In genomic region chr7:1666779-1667565, GRCh38 we compare ENCODE assay signal across 8 cellular contexts. TPM values are rescaled to one million over a fixed set of nuclear protein-coding genes. Genes with fewer than 3 reads are reported as not detected.
DNase-seq lines count a peak whose midpoint lies in the region; ATAC-seq and TF ChIP-seq lines count a peak whose summit lies in the region.

No MANE protein-coding gene starts in this region.

- H3K4me1 Mint-ChIP-seq in activated CD4-positive, alpha-beta T cell treated with anti-CD3 and anti-CD28 coated beads, Interleukin-2, amount 10 ng/mL, durations not matched to agents 24 days and 14 days = peaks cover 8% of the 10 kb centered on the region
- H3K4me1 Mint-ChIP-seq in type B pancreatic cell (ENCODE audit: unreplicated experiment) = peaks cover 5% of the 10 kb centered on the region

- DNase-seq in activated CD4-positive, alpha-beta T cell treated with anti-CD3 and anti-CD28 coated beads, Interleukin-2, amount 10 ng/mL, durations not matched to agents 24 days and 14 days = no peak
- no peak for DNase-seq in activated CD4-positive, alpha-beta T cell treated with anti-CD3 and anti-CD28 coated beads for 1 hour
- DNase-seq in breast epithelium (ENCODE audit: low spot score in 2 of 2) (peak in 1 of 2 donors; percentile 25), right lobe of liver (peak in 2 of 3 donors; percentile 55), type B pancreatic cell (ENCODE audit: extremely low spot score, unreplicated experiment) (peak; percentile 72), superior temporal gyrus (ENCODE audit: extremely low spot score) (no peak), NCI-H2227 (lab: John Stamatoyannopoulos, UW; ENCODE audit: unreplicated experiment) (no peak)

- WGBS in right lobe of liver (ENCODE audit: insufficient coverage, low coverage, low lambda C conversion rate, missing lambda C conversion rate) = 4% methylated on average over 39 of the region's 79 CpGs

- peaks cover 19 to 88% of the 10 kb centered on the region in 2 donors for H3K27me3 ChIP-seq in breast epithelium
- H3K27me3 ChIP-seq in right lobe of liver = no peaks in the 10 kb centered on the region

- peaks cover 42% of the 10 kb centered on the region for H3K27me3 Mint-ChIP-seq in activated CD4-positive, alpha-beta T cell treated with anti-CD3 and anti-CD28 coated beads, Interleukin-2, amount 10 ng/mL, durations not matched to agents 24 days and 14 days
- peaks cover 39% of the 10 kb centered on the region for H3K27me3 Mint-ChIP-seq in type B pancreatic cell

- H3K27ac ChIP-seq in breast epithelium (no peak overlapping the region), right lobe of liver (peak overlapping the region in 2 of 3 donors; percentile 47 to 53)

- H3K4me1 ChIP-seq in breast epithelium (peaks cover 5 to 26% of the 10 kb centered on the region in 2 donors), right lobe of liver (peaks cover 0 to 41% (median 12%) of the 10 kb centered on the region in 4 donors)

- H3K36me3 Mint-ChIP-seq in activated CD4-positive, alpha-beta T cell treated with anti-CD3 and anti-CD28 coated beads, Interleukin-2, amount 10 ng/mL, durations not matched to agents 24 days and 14 days (ENCODE audit: low read depth) = no peaks in the 10 kb centered on the region
- no peaks in the 10 kb centered on the region for H3K36me3 Mint-ChIP-seq in type B pancreatic cell

- H3K9me3 Mint-ChIP-seq in activated CD4-positive, alpha-beta T cell treated with anti-CD3 and anti-CD28 coated beads, Interleukin-2, amount 10 ng/mL, durations not matched to agents 24 days and 14 days = no peaks in the 10 kb centered on the region
- no peaks in the 10 kb centered on the region for H3K9me3 Mint-ChIP-seq in type B pancreatic cell

- H3K36me3 ChIP-seq in breast epithelium (no peaks in the 10 kb centered on the region), right lobe of liver (no peaks in the 10 kb centered on the region)

- H3K27ac Mint-ChIP-seq in activated CD4-positive, alpha-beta T cell treated with anti-CD3 and anti-CD28 coated beads, Interleukin-2, amount 10 ng/mL, durations not matched to agents 24 days and 14 days = no peak overlapping the region
- no peak overlapping the region for H3K27ac Mint-ChIP-seq in type B pancreatic cell

- H3K4me3 ChIP-seq in breast epithelium (peak overlapping the region; percentile 52 to 77 (median 52)), right lobe of liver (peak overlapping the region; percentile 52 to 66 (median 57))

- intact Hi-C loops in activated CD4-positive, alpha-beta T cell treated with anti-CD3 and anti-CD28 coated beads, Interleukin-2, amount 10 ng/mL, durations not matched to agents 24 days and 14 days (cut with micrococcal nuclease) = loop anchor here (2.0 to 10.0 kb wide), 2 partner anchors 260 to 422 kb away; no protein-coding TSS in a partner anchor
- intact Hi-C loops in breast epithelium (cut with DNase I; ENCODE audit: low total_unique reads) = no loop called here
- intact Hi-C loops in right lobe of liver (cut with DNase I) = no loop called here

- H3K9me3 ChIP-seq in breast epithelium (no peaks in the 10 kb centered on the region), right lobe of liver (no peaks in the 10 kb centered on the region)

- TF ChIP-seq CTCF in breast epithelium (IDR thresholded peaks at IDR 0.05) (no peak), right lobe of liver (IDR thresholded peaks at IDR 0.05) (no peak), type B pancreatic cell (conservative IDR thresholded peaks at IDR 0.05) (no peak)

- H3K4me3 Mint-ChIP-seq in activated CD4-positive, alpha-beta T cell treated with anti-CD3 and anti-CD28 coated beads, Interleukin-2, amount 10 ng/mL, durations not matched to agents 24 days and 14 days = peak overlapping the region; percentile 80
- peak overlapping the region; percentile 82 for H3K4me3 Mint-ChIP-seq in type B pancreatic cell

- ATAC-seq in right lobe of liver (peak in 3 of 4 donors; percentile 13 to 27 (median 18)), GM19351 (IDR thresholded peaks at IDR 0.05; ENCODE audit: unreplicated experiment) (no peak)

- TF ChIP-seq POLR2A in breast epithelium (IDR thresholded peaks at IDR 0.05) (no peak), right lobe of liver (IDR thresholded peaks at IDR 0.05) (no peak)

RNA-seq across cellular contexts. Expression of gene ELFN1, which starts 3.1 kb away (rescaled TPM):
- not detected in 2 replicates for total RNA-seq in activated CD4-positive, alpha-beta T cell treated with anti-CD3 and anti-CD28 coated beads, Interleukin-2, amount 10 ng/mL, durations not matched to agents 24 days and 14 days
- 1 to 10 TPM in 1 of 3 donors, under 1 TPM in 2; 0.59 to 1.3 (median 0.96) TPM for total RNA-seq in breast epithelium
- 10 to 100 TPM in 1 of 6 experiments, 1 to 10 TPM in 5; 5.4 to 13.0 (median 7.5) TPM for total RNA-seq in right lobe of liver
- total RNA-seq in type B pancreatic cell (ENCODE audit: low replicate concordance) = 5.7 and 5.8 TPM in 2 replicates

Comparison
In these comparisons a context has a peak if more than half of its experiments do, and no peak if none do; other contexts are left out.
1. DNase-seq: peak in right lobe of liver (2 of 3) and type B pancreatic cell (single experiment); none in activated CD4-positive, alpha-beta T cell treated with anti-CD3 and anti-CD28 coated beads, Interleukin-2, amount 10 ng/mL, durations not matched to agents 24 days and 14 days (single experiment), activated CD4-positive, alpha-beta T cell treated with anti-CD3 and anti-CD28 coated beads for 1 hour (single experiment), superior temporal gyrus (single experiment) and NCI-H2227 (single experiment).
2. H3K27ac ChIP-seq: peak in right lobe of liver (2 of 3); none in breast epithelium (0 of 2).